In genomic region chr9:123929870-123930831, GRCh38 we compare ENCODE assay signal across 8 cellular contexts. TPM values are rescaled to one million over a fixed set of nuclear protein-coding genes. Genes with fewer than 3 reads are reported as not detected.
DNase-seq lines count a peak whose midpoint lies in the region; ATAC-seq and TF ChIP-seq lines count a peak whose summit lies in the region.

A gene with protein sequence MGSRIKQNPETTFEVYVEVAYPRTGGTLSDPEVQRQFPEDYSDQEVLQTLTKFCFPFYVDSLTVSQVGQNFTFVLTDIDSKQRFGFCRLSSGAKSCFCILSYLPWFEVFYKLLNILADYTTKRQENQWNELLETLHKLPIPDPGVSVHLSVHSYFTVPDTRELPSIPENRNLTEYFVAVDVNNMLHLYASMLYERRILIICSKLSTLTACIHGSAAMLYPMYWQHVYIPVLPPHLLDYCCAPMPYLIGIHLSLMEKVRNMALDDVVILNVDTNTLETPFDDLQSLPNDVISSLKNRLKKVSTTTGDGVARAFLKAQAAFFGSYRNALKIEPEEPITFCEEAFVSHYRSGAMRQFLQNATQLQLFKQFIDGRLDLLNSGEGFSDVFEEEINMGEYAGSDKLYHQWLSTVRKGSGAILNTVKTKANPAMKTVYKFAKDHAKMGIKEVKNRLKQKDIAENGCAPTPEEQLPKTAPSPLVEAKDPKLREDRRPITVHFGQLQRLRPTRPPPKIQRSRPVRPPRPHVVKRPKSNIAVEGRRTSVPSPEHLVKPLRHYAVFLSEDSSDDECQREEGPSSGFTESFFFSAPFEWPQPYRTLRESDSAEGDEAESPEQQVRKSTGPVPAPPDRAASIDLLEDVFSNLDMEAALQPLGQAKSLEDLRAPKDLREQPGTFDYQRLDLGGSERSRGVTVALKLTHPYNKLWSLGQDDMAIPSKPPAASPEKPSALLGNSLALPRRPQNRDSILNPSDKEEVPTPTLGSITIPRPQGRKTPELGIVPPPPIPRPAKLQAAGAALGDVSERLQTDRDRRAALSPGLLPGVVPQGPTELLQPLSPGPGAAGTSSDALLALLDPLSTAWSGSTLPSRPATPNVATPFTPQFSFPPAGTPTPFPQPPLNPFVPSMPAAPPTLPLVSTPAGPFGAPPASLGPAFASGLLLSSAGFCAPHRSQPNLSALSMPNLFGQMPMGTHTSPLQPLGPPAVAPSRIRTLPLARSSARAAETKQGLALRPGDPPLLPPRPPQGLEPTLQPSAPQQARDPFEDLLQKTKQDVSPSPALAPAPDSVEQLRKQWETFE (minus strand): TSS chr9:123930126. CDS start chr9:123929905, 221 bp downstream.

- TF ChIP-seq EP300 in upper lobe of left lung (IDR thresholded peaks at IDR 0.05) = no peak

- H3K27me3 ChIP-seq in adrenal gland = no peaks in the 10 kb centered on the region
- H3K27me3 ChIP-seq in heart right ventricle = no peaks in the 10 kb centered on the region
- H3K27me3 ChIP-seq in upper lobe of left lung = no peaks in the 10 kb centered on the region

- POLR2A ChIA-PET in T-cell (lab: Charles Lee) = no interaction called here

- peak; percentile 82 for DNase-seq in NCI-H1105 (lab: John Stamatoyannopoulos, UW)
- DNase-seq in T-cell = peak; percentile 70 to 88 (median 80)
- DNase-seq in adrenal gland = peak; percentile 87 to 95 (median 93)
- DNase-seq in heart right ventricle = peak; percentile 90 to 95
- DNase-seq in posterior vena cava (ENCODE audit: low spot score) = peak; percentile 97
- peak; percentile 86 to 99 for DNase-seq in upper lobe of left lung

- peaks cover 38 to 45% (median 41%) of the 10 kb centered on the region in 3 donors for H3K4me1 Mint-ChIP-seq in T-cell

- H3K27me3 Mint-ChIP-seq in T-cell = no peaks in the 10 kb centered on the region

- peak within 1 kb of the TSS; percentile 85 to 88 (median 87) for H3K4me3 Mint-ChIP-seq in T-cell

- ATAC-seq in HG02623 (IDR thresholded peaks at IDR 0.05; ENCODE audit: unreplicated experiment) (peak; percentile 73), T-cell (replicated peaks in 1 of 4) (peak; percentile 92 to 95 (median 94)), heart right ventricle (peak; percentile 93 to 98 (median 96)), upper lobe of left lung (ENCODE audit: low FRiP score in 2 of 2) (peak; percentile 91 to 98)

- TF ChIP-seq POLR2A in GM10847 (IDR thresholded peaks at IDR 0.05; ENCODE audit: extremely low read depth, insufficient read length) = peak; percentile 41
- peak; percentile 42 to 73 for TF ChIP-seq POLR2A in adrenal gland (IDR thresholded peaks at IDR 0.05)
- TF ChIP-seq POLR2A in upper lobe of left lung (IDR thresholded peaks at IDR 0.05) = peak in 1 of 4 donors; percentile 69

- H3K36me3 Mint-ChIP-seq in T-cell = no peaks in the 10 kb centered on the region

- no peaks in the 10 kb centered on the region for H3K9me3 ChIP-seq in adrenal gland (replicated peaks in 1 of 3)
- no peaks in the 10 kb centered on the region for H3K9me3 ChIP-seq in heart right ventricle
- H3K9me3 ChIP-seq in upper lobe of left lung = no peaks in the 10 kb centered on the region

- H3K27ac Mint-ChIP-seq in T-cell = peak within 1 kb of the TSS; percentile 71 to 84

- H3K4me3 ChIP-seq in adrenal gland (peak within 1 kb of the TSS; percentile 10 to 97 (median 44)), heart right ventricle (peak within 1 kb of the TSS; percentile 63 to 94 (median 70)), upper lobe of left lung (peak within 1 kb of the TSS; percentile 48 to 77 (median 62))

- 7 to 38% (median 17%) methylated on average over 17 to 83 of the region's 83 CpGs for WGBS in adrenal gland, 4 donors
- WGBS in heart right ventricle, 2 donors = 6 to 12% methylated on average over 49 to 81 of the region's 83 CpGs
- WGBS in upper lobe of left lung, 2 donors = 12 to 38% methylated on average over 11 to 42 of the region's 83 CpGs

- intact Hi-C loops in adrenal gland (cut with DNase I) (no loop called here), heart right ventricle (cut with DNase I) (loop anchor here in 4 of 10 donors (5.0 to 10.0 kb wide), 4 partner anchors 63 to 185 kb away; no protein-coding TSS in a partner anchor), posterior vena cava (cut with DNase I) (no loop called here)

- peak within 1 kb of the TSS in 3 of 5 donors; percentile 51 to 77 (median 59) for H3K27ac ChIP-seq in adrenal gland
- peak within 1 kb of the TSS; percentile 21 to 80 (median 73) for H3K27ac ChIP-seq in heart right ventricle
- peak within 1 kb of the TSS; percentile 55 to 86 (median 77) for H3K27ac ChIP-seq in upper lobe of left lung

- no peak for TF ChIP-seq CTCF in adrenal gland (IDR thresholded peaks at IDR 0.05)
- no peak for TF ChIP-seq CTCF in heart right ventricle (IDR thresholded peaks at IDR 0.05)
- TF ChIP-seq CTCF in upper lobe of left lung (IDR thresholded peaks at IDR 0.05) = peak in 1 of 6 experiments; percentile 10

- H3K9me3 Mint-ChIP-seq in T-cell = no peaks in the 10 kb centered on the region

- CTCF ChIA-PET in T-cell (lab: Charles Lee) = no interaction called here

- no peaks in the 10 kb centered on the region for H3K36me3 ChIP-seq in adrenal gland (replicated peaks in 1 of 2)
- H3K36me3 ChIP-seq in heart right ventricle = no peaks in the 10 kb centered on the region
- no peaks in the 10 kb centered on the region for H3K36me3 ChIP-seq in upper lobe of left lung

- peaks cover 0 to 32% of the 10 kb centered on the region in 2 donors for H3K4me1 ChIP-seq in adrenal gland (replicated peaks in 1 of 2)
- H3K4me1 ChIP-seq in heart right ventricle = peaks cover 0 to 43% (median 28%) of the 10 kb centered on the region in 9 donors
- H3K4me1 ChIP-seq in upper lobe of left lung = peaks cover 28 to 38% (median 35%) of the 10 kb centered on the region in 4 donors

RNA-seq across cellular contexts. Expression of the gene that starts here (rescaled TPM):
- total RNA-seq in T-cell (10 to 100 TPM; 12.4 to 19.9 (median 14.1) TPM), adrenal gland (10 to 100 TPM in 7 of 8 donors, 1 to 10 TPM in 1; 9.8 to 36.7 (median 19.6) TPM), heart right ventricle (10 to 100 TPM; 11.2 to 19.6 (median 12.6) TPM), posterior vena cava (10 to 100 TPM; 22.8 to 24.4 TPM), upper lobe of left lung (10 to 100 TPM in 5 of 6 donors, 1 to 10 TPM in 1; 9.8 to 46.1 (median 16.0) TPM)
- polyA plus RNA-seq in adrenal gland (10 to 100 TPM in 2 of 3 donors, 1 to 10 TPM in 1; 7.3 to 19.6 (median 18.0) TPM), heart right ventricle (10 to 100 TPM in 1 of 2 donors, 1 to 10 TPM in 1; 7.3 to 10.5 TPM)

Comparison
In these comparisons a context has a peak if more than half of its experiments do, and no peak if none do; other contexts are left out.
1. Peak in every context shown above with its lines: DNase-seq, ATAC-seq, H3K4me3 ChIP-seq and H3K27ac ChIP-seq.